ENCODE assay signal across 8 cellular contexts in the genomic region with DNA sequence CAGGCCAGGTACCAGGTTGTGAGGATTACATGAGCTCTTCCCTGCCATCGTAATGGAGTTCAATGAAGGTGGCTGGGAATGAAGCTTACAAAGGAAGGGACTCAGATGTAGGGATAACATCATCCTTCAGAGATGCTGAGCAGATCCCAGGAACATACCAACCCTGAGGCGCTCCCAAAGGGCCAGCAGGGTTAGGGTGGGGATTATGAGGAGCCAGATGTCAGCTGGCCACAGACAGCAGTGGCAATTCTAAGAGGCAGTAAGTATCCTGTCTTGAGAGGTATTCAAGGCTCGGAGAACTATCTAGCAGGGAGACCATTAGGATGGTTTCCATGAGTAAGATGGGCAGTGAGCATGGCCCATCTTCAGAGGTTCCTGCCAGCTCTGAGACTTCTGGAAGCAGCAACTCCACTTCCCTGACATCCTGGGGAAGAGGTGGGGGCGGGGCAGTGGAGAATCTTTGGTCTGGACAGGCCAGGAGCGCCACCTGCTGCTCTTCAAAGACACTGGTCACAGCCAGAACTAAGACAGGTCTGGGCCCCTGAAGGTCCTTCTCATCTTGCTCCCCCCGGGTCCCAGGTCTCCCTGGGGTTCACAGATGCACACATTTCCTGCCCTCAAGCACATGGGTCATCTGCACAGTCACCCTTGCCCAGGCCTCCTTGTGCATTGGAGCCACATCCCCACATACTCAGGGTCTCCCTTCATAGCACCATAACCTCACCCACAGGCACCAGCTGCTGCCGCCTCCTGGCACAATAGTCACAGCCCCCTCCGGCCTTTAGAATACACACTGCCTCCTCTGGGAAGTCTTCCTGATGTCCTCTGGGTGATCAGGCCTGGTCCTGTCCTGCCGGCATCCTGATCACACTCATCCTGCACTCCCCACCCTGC. TPM values are rescaled to one million over a fixed set of nuclear protein-coding genes. Genes with fewer than 3 reads are reported as not detected.
A peak's percentile ranks its signal among the peaks of the same experiment; 100 is the strongest.
DNase-seq lines count a peak whose midpoint lies in the region; ATAC-seq and TF ChIP-seq lines count a peak whose summit lies in the region.

No MANE protein-coding gene starts in this region.

- no peaks in the 10 kb centered on the region for H3K36me3 Mint-ChIP-seq in type B pancreatic cell

- no peak overlapping the region for H3K4ac ChIP-seq in neuronal stem cell (ENCODE audit: low read length)

- peak; percentile 83 for TF ChIP-seq CTCF in KMS-11 (conservative IDR thresholded peaks at IDR 0.05; ENCODE audit: low read depth, low read length)
- TF ChIP-seq CTCF in foreskin keratinocyte (conservative IDR thresholded peaks at IDR 0.05), result peak; percentile 94
- TF ChIP-seq CTCF in type B pancreatic cell (conservative IDR thresholded peaks at IDR 0.05), result peak; percentile 91

- WGBS in neuronal stem cell (ENCODE audit: extremely low coverage in 2 of 2, insufficient read length in 2 of 2, insufficient replicate concordance in 1 of 2), 2 donors, result no CpG with 5 or more reads among the region's 9 CpGs

- H3K4me2 ChIP-seq in KMS-11 (no peak overlapping the region), neuronal stem cell (ENCODE audit: insufficient read depth, low read length, poor library complexity, severe bottlenecking) (no peak overlapping the region)

- peak; percentile 61 for ATAC-seq in foreskin keratinocyte
- ATAC-seq in HG03457 (IDR thresholded peaks at IDR 0.05; ENCODE audit: unreplicated experiment), result no peak

- no peak overlapping the region for H3K14ac ChIP-seq in neuronal stem cell (ENCODE audit: low read length)

- H3K9me3 Mint-ChIP-seq in type B pancreatic cell, result no peaks in the 10 kb centered on the region

- H3K27ac ChIP-seq in KMS-11 (no peak overlapping the region), foreskin keratinocyte (no peak overlapping the region), neuronal stem cell (replicated peaks; ENCODE audit: low read length) (no peak overlapping the region)

- no peak overlapping the region for H2BK120ac ChIP-seq in neuronal stem cell (ENCODE audit: low read depth, low read length)

- H3K9ac ChIP-seq in KMS-11 (no peak overlapping the region), neuronal stem cell (ENCODE audit: low read depth, low read length, poor library complexity) (no peak overlapping the region)

- H3K4me1 ChIP-seq in KMS-11 (ENCODE audit: low read depth, poor library complexity, severe bottlenecking) (no peaks in the 10 kb centered on the region), foreskin keratinocyte (peaks cover 5% of the 10 kb centered on the region), neuronal stem cell (ENCODE audit: control insufficient read depth in 2 of 2, insufficient read depth in 1 of 2, low read depth in 1 of 2, low read length in 2 of 2) (peaks cover 24 to 29% of the 10 kb centered on the region in 2 donors)

- H2BK12ac ChIP-seq in neuronal stem cell (ENCODE audit: low read length), result no peak overlapping the region

- H3K36me3 ChIP-seq in KMS-11 (ENCODE audit: insufficient read depth) (no peaks in the 10 kb centered on the region), neuronal stem cell (replicated peaks in 1 of 2; ENCODE audit: control insufficient read depth in 2 of 2, insufficient read depth in 2 of 2, low read length in 2 of 2) (no peaks in the 10 kb centered on the region)

- H3K79me2 ChIP-seq in KMS-11 (ENCODE audit: insufficient read depth, low read depth), result no peaks in the 10 kb centered on the region

- H3K4me3 ChIP-seq in KMS-11 (IDR thresholded peaks at IDR 0.05; ENCODE audit: insufficient read depth, low read depth, low read length), result no peak overlapping the region
- H3K4me3 ChIP-seq in neuronal stem cell (ENCODE audit: low read length in 2 of 2), result no peak overlapping the region

- peaks cover 16% of the 10 kb centered on the region for H3K4me1 Mint-ChIP-seq in type B pancreatic cell (ENCODE audit: unreplicated experiment)

- H3K27me3 ChIP-seq in KMS-11 (ENCODE audit: insufficient read depth, low read depth) (peaks cover 34% of the 10 kb centered on the region), foreskin keratinocyte (peaks cover 12% of the 10 kb centered on the region), neuronal stem cell (ENCODE audit: control insufficient read depth in 3 of 3, insufficient read depth in 3 of 3, low read depth in 1 of 3, low read length in 3 of 3) (no peaks in the 10 kb centered on the region)

- peak overlapping the region; percentile 12 for H3K27ac Mint-ChIP-seq in type B pancreatic cell

- H3K4me3 Mint-ChIP-seq in type B pancreatic cell, result peak overlapping the region; percentile 28

- DNase-seq in DMS53 treated with DMSO at 0.1 percent for 48 hours (lab: John Stamatoyannopoulos, UW; ENCODE audit: unreplicated experiment), result peak; percentile 75
- peak; percentile 46 for DNase-seq in OCI-M2 (lab: John Stamatoyannopoulos, UW; ENCODE audit: unreplicated experiment)
- DNase-seq in activated effector memory CD4-positive, alpha-beta T cell treated with Interleukin-2 at 50 U/mL for 16 hours, result peak; percentile 24
- DNase-seq in foreskin keratinocyte, result peak; percentile 23 to 70
- DNase-seq in neuronal stem cell (ENCODE audit: low spot score), result peak; percentile 81
- DNase-seq in type B pancreatic cell (ENCODE audit: extremely low spot score, unreplicated experiment), result peak; percentile 83

- peak overlapping the region; percentile 70 for H2AK5ac ChIP-seq in neuronal stem cell (ENCODE audit: low read depth, low read length)

- H2BK5ac ChIP-seq in neuronal stem cell (ENCODE audit: low read length), result peak overlapping the region; percentile 33

- peak overlapping the region; percentile 68 for H2BK15ac ChIP-seq in neuronal stem cell (ENCODE audit: low read length)

- no peak overlapping the region for H4K91ac ChIP-seq in neuronal stem cell (ENCODE audit: low read depth, low read length, poor library complexity)

- H4K20me1 ChIP-seq in KMS-11 (ENCODE audit: insufficient read depth), result no peaks in the 10 kb centered on the region

- no peaks in the 10 kb centered on the region for H3K9me3 ChIP-seq in neuronal stem cell (replicated peaks in 1 of 2; ENCODE audit: control insufficient read depth in 2 of 2, insufficient read depth in 1 of 2, low read depth in 1 of 2, low read length in 2 of 2)

- peaks cover 7% of the 10 kb centered on the region for H3K79me1 ChIP-seq in neuronal stem cell (ENCODE audit: low read depth, low read length)

- peaks cover 10% of the 10 kb centered on the region for H3K27me3 Mint-ChIP-seq in type B pancreatic cell

- H2AFZ ChIP-seq in KMS-11 (ENCODE audit: low read depth), result no peak overlapping the region
- no peak overlapping the region for H2AFZ ChIP-seq in neuronal stem cell (ENCODE audit: low read length)

- H3K23ac ChIP-seq in neuronal stem cell (ENCODE audit: low read depth, low read length, poor library complexity), result no peak overlapping the region

- H3K18ac ChIP-seq in neuronal stem cell (ENCODE audit: low read length), result peak overlapping the region; percentile 30

- H4K8ac ChIP-seq in neuronal stem cell (ENCODE audit: low read depth, low read length), result no peak overlapping the region

RNA-seq across cellular contexts. Expression of a gene that starts 2.8 kb away (rescaled TPM):
- total RNA-seq in foreskin keratinocyte (21.9 and 25.4 TPM in 2 replicates), type B pancreatic cell (ENCODE audit: low replicate concordance) (46.7 and 54.2 TPM in 2 replicates)
- polyA plus RNA-seq in foreskin keratinocyte, result 7.4 and 10.8 TPM in 2 replicates
- polyA plus RNA-seq in neuronal stem cell (2013, experiment 1 of 2), result 63.6 TPM
- polyA plus RNA-seq in neuronal stem cell (2013, experiment 2 of 2), result 63.6 TPM

Comparison
In these comparisons a context has a peak if more than half of its experiments do, and no peak if none do; other contexts are left out.
1. DNase-seq: peak in every context shown above with its lines; median percentile 83 in type B pancreatic cell; 81 in neuronal stem cell; 75 in DMS53 treated with DMSO at 0.1 percent for 48 hours; 46 in foreskin keratinocyte; 46 in OCI-M2; 24 in activated effector memory CD4-positive, alpha-beta T cell treated with Interleukin-2 at 50 U/mL for 16 hours.